In genomic region chr14:92475451-92476187, GRCh38 we compare ENCODE assay signal across 15 cellular contexts. TPM values are rescaled to one million over a fixed set of nuclear protein-coding genes. Genes with fewer than 3 reads are reported as not detected.
A peak's percentile ranks its signal among the peaks of the same experiment; 100 is the strongest.
DNase-seq lines count a peak whose midpoint lies in the region; ATAC-seq, FAIRE-seq and TF ChIP-seq lines count a peak whose summit lies in the region.
"Had no signal": no experiment of that assay in that cellular context is flagged by ENCODE, and none has a peak within 500 bp of the region (broad histone marks: within the 10 kb centered on the region; RNA-seq: fewer than 3 reads in every experiment).

No MANE protein-coding gene starts in this region.

- H3K9me1 ChIP-seq in endothelial cell of umbilical vein (replicated peaks; ENCODE audit: control insufficient read depth, extremely low read depth, insufficient read depth, low read length), result no peaks in the 10 kb centered on the region

- H3K36me3 ChIP-seq in endothelial cell of umbilical vein (ENCODE audit: control insufficient read depth in 2 of 2, extremely low read depth in 1 of 2, insufficient read depth in 2 of 2, low read length in 2 of 2) (no peaks in the 10 kb centered on the region), lower lobe of right lung (no peaks in the 10 kb centered on the region), upper lobe of right lung (no peaks in the 10 kb centered on the region)

- H3K27me3 ChIP-seq in endothelial cell of umbilical vein (ENCODE audit: control insufficient read depth in 2 of 2, insufficient read depth in 2 of 2, low read length in 2 of 2), result peaks cover 2 to 5% of the 10 kb centered on the region in 2 experiments
- H3K27me3 ChIP-seq in lower lobe of right lung (ENCODE audit: low read depth), result no peaks in the 10 kb centered on the region
- no peaks in the 10 kb centered on the region for H3K27me3 ChIP-seq in upper lobe of right lung

- no peak for TF ChIP-seq POLR2A in endothelial cell of umbilical vein (IDR thresholded peaks at IDR 0.05; ENCODE audit: low read depth, low read length)

- no peak overlapping the region for H3K9ac ChIP-seq in endothelial cell of umbilical vein (replicated peaks; ENCODE audit: extremely low read depth, insufficient read depth, low read length)

- no peak overlapping the region for H2AFZ ChIP-seq in endothelial cell of umbilical vein (ENCODE audit: low read depth, low read length)

- no peaks in the 10 kb centered on the region for H3K4me1 ChIP-seq in endothelial cell of umbilical vein (ENCODE audit: control insufficient read depth, extremely low read depth, insufficient read depth, low read length)
- peaks cover 32% of the 10 kb centered on the region for H3K4me1 ChIP-seq in lower lobe of right lung
- peaks cover 11% of the 10 kb centered on the region for H3K4me1 ChIP-seq in upper lobe of right lung

- dilution Hi-C loops in endothelial cell of umbilical vein (cut with MboI; ENCODE audit: extremely low pct_ligation_motif_present, low sequenced_read_pairs), result no loop called here

- DNase-seq in activated CD8-positive, alpha-beta memory T cell treated with anti-CD3 and anti-CD28 coated beads for 24 hours, result peak; percentile 53
- no peak for DNase-seq in activated CD8-positive, alpha-beta memory T cell treated with anti-CD3 and anti-CD28 coated beads, Interleukin-2, amount 50 U/mL, for 4 hours
- DNase-seq in endothelial cell of umbilical vein (ENCODE audit: low read depth, low spot score) (peak; percentile 52), lower lobe of right lung (peak; percentile 74), upper lobe of right lung (peak; percentile 80), NCI-H510A (lab: John Stamatoyannopoulos, UW) (no peak), COLO668 (lab: John Stamatoyannopoulos, UW; ENCODE audit: unreplicated experiment) (no peak)
- DNase-seq: DMS53, mesendoderm, NCI-H2029 treated with DMSO at 0.1 percent for 48 hours had no signal

- no peaks in the 10 kb centered on the region for H3K79me2 ChIP-seq in endothelial cell of umbilical vein (ENCODE audit: control insufficient read depth, insufficient read depth, low read length)

- no peak for FAIRE-seq in endothelial cell of umbilical vein (lab: Jason Lieb, UNC)
- FAIRE-seq: HTR-8/SVneo, TTC549 had no signal

- ATAC-seq in lower lobe of right lung (peak; percentile 65 to 69), upper lobe of right lung (peak; percentile 71), GM18520 (IDR thresholded peaks at IDR 0.05; ENCODE audit: unreplicated experiment) (no peak)
- ATAC-seq: Panc1 had no signal

- BruUV-seq in endothelial cell of umbilical vein (replicated peaks; lab: Mats Ljungman, UMichigan), result no TSS peak

- intact Hi-C loops in endothelial cell of umbilical vein (cut with micrococcal nuclease), result no loop called here
- intact Hi-C loops in lower lobe of right lung (cut with DNase I), result no loop called here
- intact Hi-C loops in upper lobe of right lung (cut with DNase I), result no loop called here

- H3K4me3 ChIP-seq in endothelial cell of umbilical vein (replicated peaks in 1 of 3; ENCODE audit: insufficient read depth in 1 of 3, low read depth in 1 of 3, low read length in 3 of 3) (no peak overlapping the region), lower lobe of right lung (no peak overlapping the region), upper lobe of right lung (no peak overlapping the region)

- H3K9me3 ChIP-seq in endothelial cell of umbilical vein (replicated peaks; ENCODE audit: control insufficient read depth, insufficient read depth, low read length), result no peaks in the 10 kb centered on the region
- no peaks in the 10 kb centered on the region for H3K9me3 ChIP-seq in lower lobe of right lung
- no peaks in the 10 kb centered on the region for H3K9me3 ChIP-seq in upper lobe of right lung

- CTCF ChIA-PET in endothelial cell of umbilical vein (lab: Charles Lee), result no interaction called here

- no peak for TF ChIP-seq CTCF in endothelial cell of umbilical vein (IDR thresholded peaks at IDR 0.05; ENCODE audit: extremely low read depth in 1 of 2, insufficient read depth in 1 of 2, low read depth in 1 of 2, low read length in 2 of 2)
- TF ChIP-seq CTCF in lower lobe of right lung (IDR thresholded peaks at IDR 0.05), result no peak
- TF ChIP-seq CTCF in upper lobe of right lung (IDR thresholded peaks at IDR 0.05), result no peak

- H4K20me1 ChIP-seq in endothelial cell of umbilical vein (replicated peaks; ENCODE audit: control insufficient read depth, extremely low read depth, insufficient read depth, low read length), result no peaks in the 10 kb centered on the region

- no peak overlapping the region for H3K4me2 ChIP-seq in endothelial cell of umbilical vein (ENCODE audit: insufficient read depth, low read length)

- POLR2A ChIA-PET in endothelial cell of umbilical vein (lab: Charles Lee), result no interaction called here

- H3K27ac ChIP-seq in endothelial cell of umbilical vein (ENCODE audit: insufficient read depth, low read depth, low read length), result no peak overlapping the region
- peak overlapping the region; percentile 9 for H3K27ac ChIP-seq in lower lobe of right lung
- peak overlapping the region; percentile 8 for H3K27ac ChIP-seq in upper lobe of right lung
- H3K27ac ChIP-seq: 22Rv1 had no signal

TF ChIP-seq in endothelial cell of umbilical vein, 7 proteins besides CTCF, POLR2A, EP300 and RAD21:
- TF ChIP-seq MAX (IDR thresholded peaks at IDR 0.05; ENCODE audit: insufficient read depth, insufficient read length) (no peak), MYC (IDR thresholded peaks at IDR 0.05; ENCODE audit: low read depth, low read length) (no peak), GATA2 (IDR thresholded peaks at IDR 0.05; ENCODE audit: insufficient read depth, insufficient read length, low read depth, low read length) (no peak), EZH2 (IDR thresholded peaks at IDR 0.05; ENCODE audit: borderline replicate concordance, low read depth, low read length, severe bottlenecking) (no peak), FOS (IDR thresholded peaks at IDR 0.05; ENCODE audit: borderline replicate concordance, insufficient read depth, low read length) (no peak), JUN (IDR thresholded peaks at IDR 0.05; ENCODE audit: borderline replicate concordance, insufficient read depth, insufficient read length, low read depth) (no peak), POLR2AphosphoS5 (IDR thresholded peaks at IDR 0.05; ENCODE audit: insufficient read depth, low read depth, low read length) (no peak)

RNA-seq across cellular contexts. Expression of gene RIN3, which starts 38.0 kb away (rescaled TPM):
- total RNA-seq in endothelial cell of umbilical vein, result 20.8 and 29.5 TPM in 2 replicates
- 5.1 and 5.8 TPM in 2 replicates for polyA plus RNA-seq in endothelial cell of umbilical vein
- polyA plus RNA-seq in endothelial cell of umbilical vein (2011; cell fraction: cytosol; rRNA removed), result 6.3 and 8.4 TPM in 2 replicates
- 8.8 and 10.4 TPM in 2 replicates for polyA plus RNA-seq in endothelial cell of umbilical vein (2011; cell fraction: nucleus; rRNA removed)
- 11.8 and 12.4 TPM in 2 replicates for polyA plus RNA-seq in endothelial cell of umbilical vein (2012)
- polyA minus RNA-seq in endothelial cell of umbilical vein, result 10.6 and 13.4 TPM in 2 replicates
- polyA minus RNA-seq in endothelial cell of umbilical vein (2011; cell fraction: cytosol; rRNA and poly(A)+ RNA removed), result not detected
- polyA minus RNA-seq in endothelial cell of umbilical vein (2011; cell fraction: nucleus; rRNA and poly(A)+ RNA removed), result 15.2 and 18.2 TPM in 2 replicates
- 70.6 TPM for total RNA-seq in lower lobe of right lung
- total RNA-seq in upper lobe of right lung, result 56.0 TPM

Comparison
In these comparisons a context has a peak if more than half of its experiments do, and no peak if none do; other contexts are left out.
1. DNase-seq: peak in activated CD8-positive, alpha-beta memory T cell treated with anti-CD3 and anti-CD28 coated beads for 24 hours (single experiment), endothelial cell of umbilical vein (single experiment), lower lobe of right lung (single experiment) and upper lobe of right lung (single experiment); none in activated CD8-positive, alpha-beta memory T cell treated with anti-CD3 and anti-CD28 coated beads, Interleukin-2, amount 50 U/mL, for 4 hours (single experiment), NCI-H510A (single experiment) and COLO668 (single experiment).